29 cellular contexts compared by ENCODE assay signal in the genomic region with DNA sequence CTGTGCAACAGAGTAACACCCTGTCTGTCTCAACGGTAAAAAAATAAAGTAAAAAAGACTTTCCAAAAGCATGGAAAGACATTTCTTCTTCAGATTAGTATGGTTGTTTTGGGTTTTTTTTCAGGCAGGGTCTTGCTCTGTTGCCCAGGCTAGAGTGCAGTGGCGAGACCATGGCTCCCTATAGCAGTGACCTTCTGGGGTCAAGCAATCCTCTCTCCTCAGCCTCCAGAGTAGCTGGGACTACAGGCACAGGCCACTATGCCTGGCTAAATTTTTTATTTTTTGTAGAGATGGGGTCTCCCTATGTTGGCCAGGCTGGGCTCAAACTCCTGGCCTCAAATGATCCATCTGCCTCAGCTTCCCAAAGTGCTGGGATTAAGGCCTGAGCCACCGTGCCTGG.
"Had no signal": no experiment of that assay in that cellular context is flagged by ENCODE, and none has a peak within 500 bp of the region (broad histone marks: within the 10 kb centered on the region; RNA-seq: fewer than 3 reads in every experiment).

No MANE protein-coding gene starts in this region.

- H3K27me3 Mint-ChIP-seq: activated CD4-positive, alpha-beta memory T cell treated with anti-CD3 and anti-CD28 coated beads, Interleukin-2, amount 10 ng/mL, durations not matched to agents 7 days and 5 days; activated CD4-positive, alpha-beta T cell treated with anti-CD3 and anti-CD28 coated beads, Interleukin-2, amount 10 ng/mL, durations not matched to agents 24 days and 14 days; activated CD8-positive, alpha-beta memory T cell treated with anti-CD3 and anti-CD28 coated beads, Interleukin-2, amount 10 ng/mL, durations not matched to agents 7 days and 5 days; activated naive CD4-positive, alpha-beta T cell treated with anti-CD3 and anti-CD28 coated beads, Interleukin-2, amount 50 U/mL, for 24 hours; activated naive CD8-positive, alpha-beta T cell treated with anti-CD3 and anti-CD28 coated beads for 36 hours; activated naive CD8-positive, alpha-beta T cell treated with anti-CD3 and anti-CD28 coated beads, Interleukin-2, amount 50 U/mL, for 24 hours had no signal

- H3K4me1 Mint-ChIP-seq: activated CD4-positive, alpha-beta memory T cell treated with anti-CD3 and anti-CD28 coated beads, Interleukin-2, amount 10 ng/mL, durations not matched to agents 7 days and 5 days; activated CD8-positive, alpha-beta memory T cell treated with anti-CD3 and anti-CD28 coated beads, Interleukin-2, amount 10 ng/mL, durations not matched to agents 7 days and 5 days had no signal

- H3K27me3 ChIP-seq: adrenal gland, body of pancreas, colonic mucosa, esophagus squamous epithelium, gastroesophageal sphincter, heart right ventricle, hepatocyte had no signal

- H3K4me3 Mint-ChIP-seq: activated CD4-positive, alpha-beta memory T cell treated with anti-CD3 and anti-CD28 coated beads, Interleukin-2, amount 10 ng/mL, durations not matched to agents 7 days and 5 days; activated CD4-positive, alpha-beta T cell treated with anti-CD3 and anti-CD28 coated beads, Interleukin-2, amount 10 ng/mL, durations not matched to agents 24 days and 14 days; activated CD8-positive, alpha-beta memory T cell treated with anti-CD3 and anti-CD28 coated beads, Interleukin-2, amount 10 ng/mL, durations not matched to agents 7 days and 5 days; activated naive CD4-positive, alpha-beta T cell treated with anti-CD3 and anti-CD28 coated beads for 36 hours; activated naive CD4-positive, alpha-beta T cell treated with anti-CD3 and anti-CD28 coated beads, Interleukin-2, amount 50 U/mL, for 24 hours; activated naive CD8-positive, alpha-beta T cell treated with anti-CD3 and anti-CD28 coated beads for 36 hours; activated naive CD8-positive, alpha-beta T cell treated with anti-CD3 and anti-CD28 coated beads, Interleukin-2, amount 50 U/mL, for 24 hours; activated T-helper 1 cell treated with anti-CD3 and anti-CD28 coated beads, Interleukin-12 subunit alpha, Interleukin-12 subunit beta, Interleukin-2, Interleukin-4 antibody, amounts not matched to agents 30 ng/mL and 10 ng/mL and 1 ng/mL, durations not matched to agents 14 hours and 24 hours and 36 hours had no signal

- H3K36me3 ChIP-seq: adrenal gland, colonic mucosa had no signal

- H3K27ac ChIP-seq: adrenal gland, body of pancreas, colonic mucosa, epithelial cell of prostate, esophagus squamous epithelium, gastroesophageal sphincter, heart right ventricle, hepatocyte had no signal

- DNase-seq: activated CD4-positive, alpha-beta memory T cell treated with anti-CD3 and anti-CD28 coated beads, Interleukin-2, amount 10 ng/mL, durations not matched to agents 7 days and 5 days; activated CD4-positive, alpha-beta T cell treated with anti-CD3 and anti-CD28 coated beads, Interleukin-2, amount 10 ng/mL, durations not matched to agents 24 days and 14 days; activated CD4-positive, alpha-beta T cell treated with anti-CD3 and anti-CD28 coated beads, Interleukin-2, amount 50 U/mL, for 4 hours; activated CD8-positive, alpha-beta memory T cell treated with anti-CD3 and anti-CD28 coated beads, Interleukin-2, amount 10 ng/mL, durations not matched to agents 7 days and 5 days; activated CD8-positive, alpha-beta memory T cell treated with anti-CD3 and anti-CD28 coated beads, Interleukin-2, amount 50 U/mL, for 4 hours; activated effector memory CD4-positive, alpha-beta T cell treated with anti-CD3 and anti-CD28 coated beads, Interleukin-2, amount 50 U/mL, for 16 hours; activated naive CD4-positive, alpha-beta T cell treated with anti-CD3 and anti-CD28 coated beads for 36 hours; activated naive CD8-positive, alpha-beta T cell treated with anti-CD3 and anti-CD28 coated beads for 36 hours; activated naive CD8-positive, alpha-beta T cell treated with anti-CD3 and anti-CD28 coated beads, Interleukin-2, amount 50 U/mL, for 24 hours; activated T-cell treated with anti-CD3 and anti-CD28 coated beads, Interleukin-2, amount 50 U/mL, for 1 hour; activated T-cell treated with anti-CD3 and anti-CD28 coated beads, Interleukin-2, amount 50 U/mL, for 48 hours; adrenal gland; amygdala; aorta; body of pancreas; caudate nucleus; cerebellar nuclear complex; colonic mucosa; effector CD8-positive, alpha-beta T cell; esophagus squamous epithelium; foreskin melanocyte; heart right ventricle; T-helper 2 cell had no signal

- H3K4me3 ChIP-seq: adrenal gland, body of pancreas, colonic mucosa, esophagus squamous epithelium, gastroesophageal sphincter, heart right ventricle, hepatocyte had no signal

- ATAC-seq: activated CD8-positive, alpha-beta memory T cell treated with anti-CD3 and anti-CD28 coated beads, Interleukin-2, amount 10 ng/mL, durations not matched to agents 7 days and 5 days; activated naive CD8-positive, alpha-beta T cell treated with anti-CD3 and anti-CD28 coated beads, Interleukin-2, amount 50 U/mL, for 24 hours; body of pancreas; gastroesophageal sphincter; heart right ventricle had no signal

- H3K9me3 Mint-ChIP-seq: activated CD4-positive, alpha-beta memory T cell treated with anti-CD3 and anti-CD28 coated beads, Interleukin-2, amount 10 ng/mL, durations not matched to agents 7 days and 5 days; activated CD4-positive, alpha-beta T cell treated with anti-CD3 and anti-CD28 coated beads, Interleukin-2, amount 10 ng/mL, durations not matched to agents 24 days and 14 days; activated naive CD4-positive, alpha-beta T cell treated with anti-CD3 and anti-CD28 coated beads for 36 hours; activated naive CD4-positive, alpha-beta T cell treated with anti-CD3 and anti-CD28 coated beads, Interleukin-2, amount 50 U/mL, for 24 hours; activated naive CD8-positive, alpha-beta T cell treated with anti-CD3 and anti-CD28 coated beads for 36 hours; activated naive CD8-positive, alpha-beta T cell treated with anti-CD3 and anti-CD28 coated beads, Interleukin-2, amount 50 U/mL, for 24 hours; activated T-helper 1 cell treated with anti-CD3 and anti-CD28 coated beads, Interleukin-12 subunit alpha, Interleukin-12 subunit beta, Interleukin-2, Interleukin-4 antibody, amounts not matched to agents 30 ng/mL and 10 ng/mL and 1 ng/mL, durations not matched to agents 14 hours and 24 hours and 36 hours; activated T-helper 2 cell treated with anti-CD3 and anti-CD28 coated beads, Interferon-gamma antibody, Interleukin-2, Interleukin-4, amounts not matched to agents 10 μg/mL and 5 μg/mL and 100 μg/mL, durations not matched to agents 14 hours and 24 hours and 36 hours had no signal

- H3K9me3 ChIP-seq: adrenal gland, body of pancreas, colonic mucosa, esophagus squamous epithelium, gastroesophageal sphincter, heart right ventricle had no signal

- H3K4me1 ChIP-seq: adrenal gland, body of pancreas, colonic mucosa, esophagus squamous epithelium, gastroesophageal sphincter, heart right ventricle had no signal

- H3K27ac Mint-ChIP-seq: activated CD4-positive, alpha-beta memory T cell treated with anti-CD3 and anti-CD28 coated beads, Interleukin-2, amount 10 ng/mL, durations not matched to agents 7 days and 5 days; activated CD4-positive, alpha-beta T cell treated with anti-CD3 and anti-CD28 coated beads, Interleukin-2, amount 10 ng/mL, durations not matched to agents 24 days and 14 days; activated CD8-positive, alpha-beta memory T cell treated with anti-CD3 and anti-CD28 coated beads, Interleukin-2, amount 10 ng/mL, durations not matched to agents 7 days and 5 days; activated naive CD4-positive, alpha-beta T cell treated with anti-CD3 and anti-CD28 coated beads for 36 hours; activated naive CD4-positive, alpha-beta T cell treated with anti-CD3 and anti-CD28 coated beads, Interleukin-2, amount 50 U/mL, for 24 hours; activated naive CD8-positive, alpha-beta T cell treated with anti-CD3 and anti-CD28 coated beads for 36 hours; activated naive CD8-positive, alpha-beta T cell treated with anti-CD3 and anti-CD28 coated beads, Interleukin-2, amount 50 U/mL, for 24 hours; activated T-helper 1 cell treated with anti-CD3 and anti-CD28 coated beads, Interleukin-12 subunit alpha, Interleukin-12 subunit beta, Interleukin-2, Interleukin-4 antibody, amounts not matched to agents 30 ng/mL and 10 ng/mL and 1 ng/mL, durations not matched to agents 14 hours and 24 hours and 36 hours; activated T-helper 2 cell treated with anti-CD3 and anti-CD28 coated beads, Interferon-gamma antibody, Interleukin-2, Interleukin-4, amounts not matched to agents 10 μg/mL and 5 μg/mL and 100 μg/mL, durations not matched to agents 14 hours and 24 hours and 36 hours had no signal
